In genomic region chr13:61410266-61410665, GRCh38 we compare ENCODE assay signal across 23 cellular contexts. TPM values are rescaled to one million over a fixed set of nuclear protein-coding genes. Genes with fewer than 3 reads are reported as not detected.
"Had no signal": no experiment of that assay in that cellular context is flagged by ENCODE, and none has a peak within 500 bp of the region (broad histone marks: within the 10 kb centered on the region; RNA-seq: fewer than 3 reads in every experiment).

No MANE protein-coding gene starts in this region.

- H3K36me3 ChIP-seq: gastrocnemius medialis, neural progenitor cell, prostate gland, sigmoid colon, stomach, thyroid gland, vagina had no signal

- H3K27me3 ChIP-seq: thyroid gland, vagina had no signal

- H3K4me1 ChIP-seq: parathyroid adenoma, prostate gland had no signal

- H3K4me2 ChIP-seq: neural progenitor cell had no signal

- DNase-seq: effector CD4-positive, alpha-beta T cell; foreskin fibroblast; gastrocnemius medialis; kidney; mucosa of descending colon; naive B cell; right cardiac atrium; sigmoid colon; stimulated activated CD4-positive, alpha-beta T cell treated with anti-CD3 and anti-CD28 coated beads, Interleukin-2, amount 100 ng/mL, for 24 hours; stimulated activated CD4-positive, alpha-beta T cell treated with anti-CD3 and anti-CD28 coated beads, Interleukin-4, amount 100 ng/mL, for 24 hours; stimulated activated naive CD4-positive, alpha-beta T cell treated with Interleukin-2 at 50 U/mL for 16 hours; stomach; thyroid gland had no signal

- H3K9me3 ChIP-seq: gastrocnemius medialis, mucosa of descending colon, prostate gland, sigmoid colon, stomach, thyroid gland, vagina had no signal

- H2AFZ ChIP-seq: neural progenitor cell, parathyroid adenoma had no signal

- H3K4me3 ChIP-seq: coronary artery, gastrocnemius medialis, lung, mucosa of descending colon, neural progenitor cell, prostate gland, sigmoid colon, stomach, thyroid gland, vagina had no signal

- H3K79me2 ChIP-seq: parathyroid adenoma had no signal

- H3K27ac ChIP-seq: coronary artery, gastrocnemius medialis, neural progenitor cell, parathyroid adenoma, prostate gland, sigmoid colon, stomach, thyroid gland, vagina had no signal

- H3K9ac ChIP-seq: neural progenitor cell, parathyroid adenoma had no signal

RNA-seq across cellular contexts. Expression of gene PCDH20, which starts 5.4 kb away (rescaled TPM):
- total RNA-seq: dermis microvascular lymphatic vessel endothelial cell; glomerular endothelial cell; natural killer cell treated with Interleukin-12 subunit alpha and Interleukin-12 subunit beta and Interleukin-15 and Interleukin-18, amount 100 ng/mL, for 72 hours; osteoblast had no signal
